ENCODE assay signal across 10 cellular contexts in the genomic region with DNA sequence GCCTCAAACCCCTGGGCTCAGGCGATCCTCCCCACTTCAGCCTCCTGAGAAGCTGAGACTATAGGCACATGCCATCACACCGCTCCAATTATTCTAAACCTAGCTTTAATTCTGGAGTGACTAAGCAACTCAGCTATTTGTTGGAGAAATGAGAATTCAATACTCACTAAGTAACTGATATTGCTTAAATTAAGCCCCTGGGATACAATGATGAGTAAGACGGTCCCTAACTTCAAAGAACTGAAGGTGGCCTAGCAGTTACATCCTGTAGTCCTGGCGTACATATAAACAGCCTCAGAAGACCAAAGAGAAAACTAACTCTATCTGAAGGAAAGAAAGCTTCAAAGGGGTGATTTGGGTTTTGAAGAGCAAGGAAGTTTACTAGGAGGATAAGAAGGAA. TPM values are rescaled to one million over a fixed set of nuclear protein-coding genes. Genes with fewer than 3 reads are reported as not detected.
DNase-seq lines count a peak whose midpoint lies in the region; ATAC-seq and TF ChIP-seq lines count a peak whose summit lies in the region.
"Had no signal": no experiment of that assay in that cellular context is flagged by ENCODE, and none has a peak within 500 bp of the region (broad histone marks: within the 10 kb centered on the region; RNA-seq: fewer than 3 reads in every experiment).

No MANE protein-coding gene starts in this region.

- no peaks in the 10 kb centered on the region for H3K36me3 ChIP-seq in breast epithelium
- H3K36me3 ChIP-seq in fibroblast of lung (ENCODE audit: control insufficient read depth, insufficient read depth, low read length), result no peaks in the 10 kb centered on the region
- H3K36me3 ChIP-seq in thymus (ENCODE audit: control insufficient read depth, insufficient read depth), result peaks cover 3% of the 10 kb centered on the region

- H3K4me2 ChIP-seq in fibroblast of lung (ENCODE audit: extremely low read depth, insufficient read depth, low read length), result no peak overlapping the region

- TF ChIP-seq POLR2A in breast epithelium (IDR thresholded peaks at IDR 0.05), result no peak

- H3K27ac ChIP-seq in breast epithelium (no peak overlapping the region), fibroblast of lung (ENCODE audit: insufficient read depth, low read length) (peak overlapping the region; percentile 15), thymus (ENCODE audit: low read depth) (peak overlapping the region; percentile 70)

- no peak overlapping the region for H2AFZ ChIP-seq in fibroblast of lung (ENCODE audit: low read length)

- CTCF ChIA-PET in MCF 10A (lab: Yijun Ruan, JAX), result interaction anchor here (0.6 kb wide), 1 partner anchor 32 kb away, joined by 3 read pairs; no protein-coding TSS in a partner anchor

- peaks cover 25% of the 10 kb centered on the region for H3K4me1 Mint-ChIP-seq in MCF 10A (ENCODE audit: insufficient read depth, unreplicated experiment)
- peaks cover 66% of the 10 kb centered on the region for H3K4me1 Mint-ChIP-seq in T-helper 17 cell
- H3K4me1 Mint-ChIP-seq in progenitor cell of endocrine pancreas (ENCODE audit: low read depth), result peaks cover 24% of the 10 kb centered on the region

- BruUV-seq in MCF 10A (replicated peaks; lab: Mats Ljungman, UMichigan), result no TSS peak

- H3K27me3 Mint-ChIP-seq in MCF 10A (ENCODE audit: insufficient read depth, unreplicated experiment) (no peaks in the 10 kb centered on the region), T-helper 17 cell (no peaks in the 10 kb centered on the region), progenitor cell of endocrine pancreas (no peaks in the 10 kb centered on the region)

- peaks cover 0 to under 1% of the 10 kb centered on the region in 2 donors for H3K4me1 ChIP-seq in breast epithelium
- peaks cover 37% of the 10 kb centered on the region for H3K4me1 ChIP-seq in fibroblast of lung (ENCODE audit: control insufficient read depth, extremely low read depth, insufficient read depth, low read length)
- H3K4me1 ChIP-seq in thymus (ENCODE audit: control insufficient read depth, insufficient read depth, low read length), result peaks cover 21% of the 10 kb centered on the region

- peak; percentile 44 for ATAC-seq in T-helper 17 cell
- ATAC-seq: left colon had no signal

- H3K9me3 ChIP-seq in breast epithelium (no peaks in the 10 kb centered on the region), T-helper 17 cell (ENCODE audit: control insufficient read depth, low read length, poor library complexity, severe bottlenecking) (no peaks in the 10 kb centered on the region), fibroblast of lung (ENCODE audit: control insufficient read depth, insufficient read depth, low read depth, low read length) (no peaks in the 10 kb centered on the region), thymus (ENCODE audit: control insufficient read depth) (no peaks in the 10 kb centered on the region)

- intact Hi-C loops in MCF 10A (cut with micrococcal nuclease) (no loop called here), breast epithelium (cut with DNase I; ENCODE audit: low total_unique reads) (no loop called here)

- peaks cover 1% of the 10 kb centered on the region for H4K20me1 ChIP-seq in fibroblast of lung (ENCODE audit: control insufficient read depth, extremely low read depth, insufficient read depth, low read length)

- no peak for TF ChIP-seq CTCF in MCF 10A (IDR thresholded peaks at IDR 0.05; ENCODE audit: unreplicated experiment)
- TF ChIP-seq CTCF in breast epithelium (IDR thresholded peaks at IDR 0.05), result no peak
- no peak for TF ChIP-seq CTCF in fibroblast of lung (conservative IDR thresholded peaks at IDR 0.05 in 1 of 2, IDR thresholded peaks at IDR 0.05 in 1 of 2; ENCODE audit: low read depth in 1 of 2, low read length in 2 of 2)
- no peak for TF ChIP-seq CTCF in progenitor cell of endocrine pancreas (IDR thresholded peaks at IDR 0.05; ENCODE audit: unreplicated experiment)

- H3K36me3 Mint-ChIP-seq in MCF 10A (ENCODE audit: insufficient read depth, unreplicated experiment), result peaks cover 36% of the 10 kb centered on the region
- no peaks in the 10 kb centered on the region for H3K36me3 Mint-ChIP-seq in T-helper 17 cell (ENCODE audit: low read depth)
- peaks cover 5% of the 10 kb centered on the region for H3K36me3 Mint-ChIP-seq in progenitor cell of endocrine pancreas (ENCODE audit: insufficient read depth)

- DNase-seq in MCF 10A (ENCODE audit: unreplicated experiment), result peak; percentile 50
- DNase-seq in breast epithelium (ENCODE audit: low spot score in 2 of 2), result no peak
- DNase-seq in T-helper 17 cell, result no peak
- peak; percentile 18 to 49 for DNase-seq in fibroblast of lung (ENCODE audit: low read depth in 2 of 2)
- no peak for DNase-seq in stimulated activated CD8-positive, alpha-beta memory T cell treated with anti-CD3 and anti-CD28 coated beads, Interleukin-4, amount 100 ng/mL, for 48 hours
- no peak for DNase-seq in stimulated activated CD4-positive, alpha-beta T cell treated with anti-CD3 and anti-CD28 coated beads, Interleukin-2, amount 100 ng/mL, for 48 hours
- no peak for DNase-seq in progenitor cell of endocrine pancreas (ENCODE audit: low spot score, unreplicated experiment)
- DNase-seq: left colon, NCI-H1105 had no signal

- H3K4me3 Mint-ChIP-seq in MCF 10A (ENCODE audit: unreplicated experiment) (no peak overlapping the region), T-helper 17 cell (peak overlapping the region; percentile 83), progenitor cell of endocrine pancreas (ENCODE audit: low read depth) (no peak overlapping the region)

- H3K27me3 ChIP-seq in breast epithelium (no peaks in the 10 kb centered on the region), fibroblast of lung (ENCODE audit: control insufficient read depth, insufficient read depth, low read length) (no peaks in the 10 kb centered on the region), thymus (ENCODE audit: control insufficient read depth, insufficient read depth) (no peaks in the 10 kb centered on the region)

- POLR2A ChIA-PET in MCF 10A (lab: Yijun Ruan, JAX), result interaction anchor here (0.8 kb wide), 1 partner anchor 24 kb away, joined by 3 read pairs; no protein-coding TSS in a partner anchor

- H3K27ac Mint-ChIP-seq in MCF 10A (ENCODE audit: low read depth, unreplicated experiment) (no peak overlapping the region), T-helper 17 cell (peak overlapping the region; percentile 98), progenitor cell of endocrine pancreas (no peak overlapping the region)

- H3K9me3 Mint-ChIP-seq in MCF 10A (ENCODE audit: unreplicated experiment) (no peaks in the 10 kb centered on the region), progenitor cell of endocrine pancreas (ENCODE audit: low read depth) (peaks cover 3% of the 10 kb centered on the region)

- peaks cover 97% of the 10 kb centered on the region for H3K79me2 ChIP-seq in fibroblast of lung (ENCODE audit: control insufficient read depth, insufficient read depth, low read length)

- H3K4me3 ChIP-seq in breast epithelium (no peak overlapping the region), fibroblast of lung (replicated peaks in 1 of 4; ENCODE audit: control extremely low read depth in 1 of 4, insufficient read depth in 1 of 4, low read depth in 3 of 4, low read length in 4 of 4) (no peak overlapping the region), thymus (ENCODE audit: low read length) (no peak overlapping the region)

- H3K9ac ChIP-seq in fibroblast of lung (ENCODE audit: insufficient read depth, low read length), result no peak overlapping the region

- 66% methylated on average over 4 of the region's 4 CpGs for WGBS in thymus

RNA-seq across cellular contexts. Expression of a gene that starts 25.0 kb away (rescaled TPM):
- total RNA-seq in MCF 10A (2022) (184 and 200 TPM in 2 replicates), breast epithelium (10 to 100 TPM; 66.4 to 84.6 (median 67.4) TPM), T-helper 17 cell (100 to 1,000 TPM; 308 to 310 TPM), fibroblast of lung (63.9 and 134 TPM in 2 replicates), progenitor cell of endocrine pancreas (82.9 and 87.5 TPM in 2 replicates)
- polyA plus RNA-seq in fibroblast of lung (162 and 185 TPM in 2 replicates), thymus (161 TPM)
- 138 and 147 TPM in 2 replicates for polyA plus RNA-seq in fibroblast of lung (2012)
- polyA minus RNA-seq in fibroblast of lung (ENCODE audit: low replicate concordance), result 605 and 618 TPM in 2 replicates

Comparison
In these comparisons a context has a peak if more than half of its experiments do, and no peak if none do; other contexts are left out.
1. DNase-seq: peak in MCF 10A (single experiment) and fibroblast of lung (2 of 2); none in breast epithelium (0 of 2), T-helper 17 cell (0 of 3), stimulated activated CD8-positive, alpha-beta memory T cell treated with anti-CD3 and anti-CD28 coated beads, Interleukin-4, amount 100 ng/mL, for 48 hours (single experiment), stimulated activated CD4-positive, alpha-beta T cell treated with anti-CD3 and anti-CD28 coated beads, Interleukin-2, amount 100 ng/mL, for 48 hours (0 of 2) and progenitor cell of endocrine pancreas (single experiment).
2. H3K27ac ChIP-seq: peak in fibroblast of lung (single experiment) and thymus (single experiment); none in breast epithelium (0 of 2).